Comparison of ENCODE assay signal across 8 cellular contexts in genomic region chr17:5282639-5283217, GRCh38. TPM values are rescaled to one million over a fixed set of nuclear protein-coding genes. Genes with fewer than 3 reads are reported as not detected.
DNase-seq lines count a peak whose midpoint lies in the region; ATAC-seq and TF ChIP-seq lines count a peak whose summit lies in the region.

No MANE protein-coding gene starts in this region.

- H3K4me2 ChIP-seq in OCI-LY7 (ENCODE audit: low read length) = peak overlapping the region; percentile 81

- WGBS in adipose tissue, 3 donors = 2 to 3% (median 2%) methylated on average over 13 to 35 of the region's 35 CpGs

- H4K20me1 ChIP-seq in OCI-LY7 (ENCODE audit: insufficient read depth, low read length) = peaks cover 16% of the 10 kb centered on the region; the same call in 1 of the 2 replicates

- POLR2A ChIA-PET in OCI-LY7 (lab: Charles Lee) = interaction anchor here (0.7 kb wide), 1 partner anchor 204 kb away, joined by 3 read pairs; no protein-coding TSS in a partner anchor

- peak; percentile 22 for DNase-seq in activated gamma-delta T cell treated with anti-CD3 and anti-CD28 coated beads, Interleukin-2, amount 50 U/mL, for 16 hours (ENCODE audit: low read depth)
- DNase-seq in activated gamma-delta T cell (lab: John Stamatoyannopoulos, UW) = no peak
- DNase-seq in OCI-LY7 (ENCODE audit: low spot score) = peak; percentile 35
- peak; percentile 54 for DNase-seq in stimulated activated CD4-positive, alpha-beta T cell treated with anti-CD3 and anti-CD28 coated beads, Interleukin-12 subunit alpha, Interleukin-12 subunit beta, amount 100 ng/mL, for 4 hours

- no peak overlapping the region for H2AFZ ChIP-seq in OCI-LY7 (ENCODE audit: low read length)

- ATAC-seq in GM19467 (IDR thresholded peaks at IDR 0.05; ENCODE audit: unreplicated experiment) (no peak), HG02610 (IDR thresholded peaks at IDR 0.05; ENCODE audit: unreplicated experiment) (no peak)

- peaks cover 49% of the 10 kb centered on the region for H3K79me2 ChIP-seq in OCI-LY7 (ENCODE audit: insufficient read depth, low read depth, low read length)

- peaks cover 40% of the 10 kb centered on the region for H3K4me1 ChIP-seq in OCI-LY7 (ENCODE audit: insufficient read depth, low read length, poor library complexity, severe bottlenecking)

- intact Hi-C loops in OCI-LY7 (cut with micrococcal nuclease; ENCODE audit: unreplicated experiment) = loop anchor here (2.0 kb wide), 1 partner anchor 136 kb away; the partner anchor contains the start of gene NUP88

- H3K4me3 ChIP-seq in OCI-LY7 (ENCODE audit: low read depth, low read length, poor library complexity, severe bottlenecking) (peak overlapping the region; percentile 74), iPS-18c (ENCODE audit: insufficient read depth, low read depth, low read length) (peak overlapping the region; percentile 76)

- peaks cover 21% of the 10 kb centered on the region for H3K36me3 ChIP-seq in OCI-LY7 (ENCODE audit: insufficient read depth, low read length)

- TF ChIP-seq CTCF in OCI-LY7 (conservative IDR thresholded peaks at IDR 0.05; ENCODE audit: low read length) = no peak

- H3K9me3 ChIP-seq in OCI-LY7 (ENCODE audit: low read length) (no peaks in the 10 kb centered on the region), iPS-18c (ENCODE audit: control insufficient read depth, insufficient read depth, low read length) (no peaks in the 10 kb centered on the region)

- CTCF ChIA-PET in OCI-LY7 (lab: Charles Lee; ENCODE audit: unreplicated experiment) = no interaction called here

- H3K27ac ChIP-seq in OCI-LY7 (ENCODE audit: low read depth, low read length, poor library complexity, severe bottlenecking) = peak overlapping the region; percentile 38
- H3K27ac ChIP-seq in adipose tissue (ENCODE audit: low read depth, low read length) = peak overlapping the region; percentile 83

- no TSS peak for BruUV-seq in OCI-LY7 (replicated peaks; lab: Mats Ljungman, UMichigan)

- H3K9me2 ChIP-seq in OCI-LY7 (ENCODE audit: insufficient read depth, low read length) = no peaks in the 10 kb centered on the region

RNA-seq across cellular contexts. Expression of gene RABEP1, which starts 0.6 kb away (rescaled TPM):
- 53.2 and 58.6 TPM in 2 replicates for total RNA-seq in OCI-LY7 (2014; rRNA removed; shearing (Covaris generic))
- total RNA-seq in OCI-LY7 (2022) = 60.8 and 70.9 TPM in 2 replicates
- 10 to 100 TPM in 2 of 3 donors, 1 to 10 TPM in 1; 7.9 to 31.4 (median 23.8) TPM for polyA plus RNA-seq in adipose tissue

RNA-seq across cellular contexts. Expression of gene SCIMP, which starts 48.1 kb away (rescaled TPM):
- total RNA-seq in OCI-LY7 (2014; rRNA removed; shearing (Covaris generic)) = 0.88 and 3.0 TPM in 2 replicates
- 0.27 and 0.72 TPM in 2 replicates for total RNA-seq in OCI-LY7 (2022)
- 1 to 10 TPM in 1 of 3 donors, under 1 TPM in 1, not detected in 1; 0.98 to 2.2 TPM for polyA plus RNA-seq in adipose tissue
